ENCODE assay signal across 16 cellular contexts in genomic region chr15:93070901-93071300, GRCh38. TPM values are rescaled to one million over a fixed set of nuclear protein-coding genes. Genes with fewer than 3 reads are reported as not detected.
DNase-seq lines count a peak whose midpoint lies in the region; ATAC-seq and TF ChIP-seq lines count a peak whose summit lies in the region.
"Had no signal": no experiment of that assay in that cellular context is flagged by ENCODE, and none has a peak within 500 bp of the region (broad histone marks: within the 10 kb centered on the region; RNA-seq: fewer than 3 reads in every experiment).

No MANE protein-coding gene starts in this region.

- H3K9me3 Mint-ChIP-seq in nephron progenitor cell = no peaks in the 10 kb centered on the region
- no peaks in the 10 kb centered on the region for H3K9me3 Mint-ChIP-seq in CD4-positive, alpha-beta T cell
- H3K9me3 Mint-ChIP-seq: memory B cell; T-helper 2 cell treated with Interferon-gamma antibody and Interleukin-4, amounts not matched to agents 5 μg/mL and 100 μg/mL, for 36 hours had no signal

- H3K36me3 Mint-ChIP-seq in nephron progenitor cell (ENCODE audit: low read depth) = peaks cover 21% of the 10 kb centered on the region
- H3K36me3 Mint-ChIP-seq in CD4-positive, alpha-beta T cell (ENCODE audit: low read depth) = no peaks in the 10 kb centered on the region
- H3K36me3 Mint-ChIP-seq: memory B cell had no signal

- peak overlapping the region; percentile 84 for H3K4me3 ChIP-seq in epithelial cell of esophagus (ENCODE audit: low read length)
- H3K4me3 ChIP-seq in tibial artery = peak overlapping the region; percentile 81 to 85

- DNase-seq in NCI-H82 (lab: John Stamatoyannopoulos, UW) (peak; percentile 53), NCI-H82 treated with DMSO at 0.1 percent for 48 hours (lab: John Stamatoyannopoulos, UW; ENCODE audit: unreplicated experiment) (no peak), epithelial cell of esophagus (ENCODE audit: low read depth) (no peak), nephron progenitor cell (no peak), tibial artery (no peak), globus pallidus (ENCODE audit: low spot score) (no peak), GM19240 (ENCODE audit: insufficient read length, low spot score) (no peak)
- DNase-seq in CD4-positive, alpha-beta T cell = no peak
- DNase-seq: activated CD4-positive, alpha-beta T cell treated with anti-CD3 and anti-CD28 coated beads for 48 hours; activated T-cell treated with anti-CD3 and anti-CD28 coated beads, Interleukin-2, amount 50 U/mL, for 48 hours; amniotic stem cell; Calu3; NCI-H510A had no signal

- H3K36me3 ChIP-seq in tibial artery = peaks cover 0 to 1% (median 0%) of the 10 kb centered on the region in 3 donors

- peaks cover 11% of the 10 kb centered on the region for H3K27me3 Mint-ChIP-seq in nephron progenitor cell (ENCODE audit: low read depth, poor library complexity)
- peaks cover 66% of the 10 kb centered on the region for H3K27me3 Mint-ChIP-seq in CD4-positive, alpha-beta T cell

- no peak for ATAC-seq in CD4-positive, alpha-beta T cell (ENCODE audit: poor library complexity)

- H3K4me1 Mint-ChIP-seq in nephron progenitor cell = peaks cover 78% of the 10 kb centered on the region
- H3K4me1 Mint-ChIP-seq in CD4-positive, alpha-beta T cell (ENCODE audit: low read depth) = peaks cover 5% of the 10 kb centered on the region

- H3K27ac Mint-ChIP-seq in nephron progenitor cell = peak overlapping the region; percentile 99
- H3K27ac Mint-ChIP-seq in CD4-positive, alpha-beta T cell = no peak overlapping the region
- H3K27ac Mint-ChIP-seq: memory B cell; T-helper 2 cell treated with Interferon-gamma antibody and Interleukin-4, amounts not matched to agents 5 μg/mL and 100 μg/mL, for 36 hours had no signal

- no peak for TF ChIP-seq CTCF in epithelial cell of esophagus (IDR thresholded peaks at IDR 0.05; ENCODE audit: insufficient read depth, low read depth, low read length, missing control alignments)
- TF ChIP-seq CTCF in nephron progenitor cell (IDR thresholded peaks at IDR 0.05) = no peak
- no peak for TF ChIP-seq CTCF in tibial artery (IDR thresholded peaks at IDR 0.05)
- no peak for TF ChIP-seq CTCF in CD4-positive, alpha-beta T cell (IDR thresholded peaks at IDR 0.05)

- H3K4me3 Mint-ChIP-seq in nephron progenitor cell = peak overlapping the region; percentile 98
- H3K4me3 Mint-ChIP-seq in CD4-positive, alpha-beta T cell = no peak overlapping the region
- H3K4me3 Mint-ChIP-seq: memory B cell; T-helper 2 cell treated with Interferon-gamma antibody and Interleukin-4, amounts not matched to agents 5 μg/mL and 100 μg/mL, for 36 hours had no signal

- CTCF ChIA-PET in CD4-positive, alpha-beta T cell (lab: Charles Lee) = no interaction called here

- intact Hi-C loops in tibial artery (cut with DNase I; ENCODE audit: low total_unique reads) = loop anchor here (10.0 kb wide), 1 partner anchor 46 kb away; no protein-coding TSS in a partner anchor
- intact Hi-C loops in CD4-positive, alpha-beta T cell (cut with DNase I, micrococcal nuclease) = no loop called here

- no peaks in the 10 kb centered on the region for H3K27me3 ChIP-seq in tibial artery
- peaks cover 45% of the 10 kb centered on the region for H3K27me3 ChIP-seq in CD4-positive, alpha-beta T cell (ENCODE audit: control insufficient read depth, insufficient read depth, low read length)

- H3K27ac ChIP-seq in tibial artery = peak overlapping the region; percentile 79 to 83
- H3K27ac ChIP-seq in CD4-positive, alpha-beta T cell (ENCODE audit: low read depth, low read length) = no peak overlapping the region
- H3K27ac ChIP-seq: 22Rv1 had no signal

- H3K4me1 ChIP-seq in tibial artery = peaks cover 0 to 62% (median 47%) of the 10 kb centered on the region in 4 donors

- H3K9me3 ChIP-seq in tibial artery = no peaks in the 10 kb centered on the region
- H3K9me3 ChIP-seq in CD4-positive, alpha-beta T cell (ENCODE audit: control insufficient read depth, low read length) = no peaks in the 10 kb centered on the region

- POLR2A ChIA-PET in CD4-positive, alpha-beta T cell (lab: Charles Lee) = no interaction called here

RNA-seq across cellular contexts. Expression of gene RGMA, which starts 18.1 kb away (rescaled TPM):
- not detected for total RNA-seq in CD4-positive, alpha-beta T cell
